14 cellular contexts compared by ENCODE assay signal in genomic region chr7:127417346-127417745, GRCh38. TPM values are rescaled to one million over a fixed set of nuclear protein-coding genes. Genes with fewer than 3 reads are reported as not detected.
DNase-seq lines count a peak whose midpoint lies in the region; ATAC-seq and TF ChIP-seq lines count a peak whose summit lies in the region.
"Had no signal": no experiment of that assay in that cellular context is flagged by ENCODE, and none has a peak within 500 bp of the region (broad histone marks: within the 10 kb centered on the region; RNA-seq: fewer than 3 reads in every experiment).

No MANE protein-coding gene starts in this region.

- TF ChIP-seq CTCF in OCI-LY7 (conservative IDR thresholded peaks at IDR 0.05; ENCODE audit: low read length): no peak

- no peaks in the 10 kb centered on the region for H4K20me1 ChIP-seq in OCI-LY7 (ENCODE audit: insufficient read depth, low read length)

- H3K4me3 ChIP-seq in OCI-LY7 (ENCODE audit: low read depth, low read length, poor library complexity, severe bottlenecking): no peak overlapping the region
- H3K4me3 ChIP-seq: skin epidermis had no signal

- no TSS peak for BruUV-seq in OCI-LY7 (replicated peaks; lab: Mats Ljungman, UMichigan)

- intact Hi-C loops in OCI-LY7 (cut with micrococcal nuclease; ENCODE audit: unreplicated experiment): no loop called here

- H3K4me2 ChIP-seq in OCI-LY7 (ENCODE audit: low read length): peak overlapping the region; percentile 25

- no peaks in the 10 kb centered on the region for H3K9me2 ChIP-seq in OCI-LY7 (ENCODE audit: insufficient read depth, low read length)

- POLR2A ChIA-PET in OCI-LY7 (lab: Charles Lee): interaction anchor here (0.6 kb wide), 1 partner anchor 731 kb away, joined by 3 read pairs; no protein-coding TSS in a partner anchor

- H3K79me2 ChIP-seq in OCI-LY7 (ENCODE audit: insufficient read depth, low read depth, low read length): no peaks in the 10 kb centered on the region

- H3K27ac ChIP-seq in OCI-LY7 (ENCODE audit: low read depth, low read length, poor library complexity, severe bottlenecking): no peak overlapping the region
- H3K27ac ChIP-seq: skin epidermis had no signal

- DNase-seq in OCI-LY7 (ENCODE audit: low spot score) (no peak), kidney glomerular epithelial cell (lab: John Stamatoyannopoulos, UW) (no peak), foreskin melanocyte (no peak), DMS79 (lab: John Stamatoyannopoulos, UW) (no peak), HuH-7 (ENCODE audit: low spot score) (no peak)
- DNase-seq: activated CD4-positive, alpha-beta T cell treated with anti-CD3 and anti-CD28 coated beads for 4 hours; Calu3; HCEC 1CT; mesendoderm had no signal

- H3K4me1 ChIP-seq in OCI-LY7 (ENCODE audit: insufficient read depth, low read length, poor library complexity, severe bottlenecking): peaks cover 32% of the 10 kb centered on the region

- CTCF ChIA-PET in OCI-LY7 (lab: Charles Lee; ENCODE audit: unreplicated experiment): no interaction called here

- H2AFZ ChIP-seq in OCI-LY7 (ENCODE audit: low read length): peak overlapping the region; percentile 48; the same call in 1 of the 2 replicates

- peak; percentile 83 for ATAC-seq in GM18498 (IDR thresholded peaks at IDR 0.05; ENCODE audit: unreplicated experiment)
- peak; percentile 82 for ATAC-seq in GM19372 (IDR thresholded peaks at IDR 0.05; ENCODE audit: low read depth, unreplicated experiment)
- peak; percentile 80 for ATAC-seq in HG02885 (IDR thresholded peaks at IDR 0.05; ENCODE audit: poor library complexity, unreplicated experiment)
- ATAC-seq: Panc1 had no signal

- no peaks in the 10 kb centered on the region for H3K9me3 ChIP-seq in OCI-LY7 (ENCODE audit: low read length)

- no peaks in the 10 kb centered on the region for H3K36me3 ChIP-seq in OCI-LY7 (ENCODE audit: insufficient read depth, low read length)

RNA-seq across cellular contexts. Expression of gene ZNF800, which starts 24.8 kb away (rescaled TPM):
- total RNA-seq in OCI-LY7 (2014; rRNA removed; shearing (Covaris generic)): 23.8 and 23.9 TPM in 2 replicates
- total RNA-seq in OCI-LY7 (2022): 42.2 and 44.0 TPM in 2 replicates
